In genomic region chr6:35208419-35208818, GRCh38 we compare ENCODE assay signal across 15 cellular contexts. TPM values are rescaled to one million over a fixed set of nuclear protein-coding genes. Genes with fewer than 3 reads are reported as not detected.
DNase-seq lines count a peak whose midpoint lies in the region; ATAC-seq and TF ChIP-seq lines count a peak whose summit lies in the region.
"Had no signal": no experiment of that assay in that cellular context is flagged by ENCODE, and none has a peak within 500 bp of the region (broad histone marks: within the 10 kb centered on the region; RNA-seq: fewer than 3 reads in every experiment).

No MANE protein-coding gene starts in this region.

- H3K9me3 ChIP-seq in OCI-LY7 (ENCODE audit: low read length) (no peaks in the 10 kb centered on the region), PC-3 (ENCODE audit: low read length) (no peaks in the 10 kb centered on the region)

- intact Hi-C loops in OCI-LY7 (cut with micrococcal nuclease; ENCODE audit: unreplicated experiment) (loop anchor here (5.0 kb wide), 1 partner anchor 34 kb away; no protein-coding TSS in a partner anchor), PC-3 (cut with micrococcal nuclease) (loop anchor here (10.0 kb wide), 1 partner anchor 224 kb away; no protein-coding TSS in a partner anchor)
- intact Hi-C loops in activated CD8-positive, alpha-beta T cell treated with anti-CD3 and anti-CD28 coated beads for 36 hours (cut with micrococcal nuclease), result loop anchor here (10.0 kb wide), 1 partner anchor 224 kb away; no protein-coding TSS in a partner anchor

- H3K4me1 Mint-ChIP-seq in activated CD8-positive, alpha-beta T cell treated with anti-CD3 and anti-CD28 coated beads for 36 hours (ENCODE audit: low read depth), result peaks cover 6% of the 10 kb centered on the region

- H3K27ac ChIP-seq in OCI-LY7 (ENCODE audit: low read depth, low read length, poor library complexity, severe bottlenecking), result no peak overlapping the region
- no peak overlapping the region for H3K27ac ChIP-seq in PC-3 (ENCODE audit: low read length)
- H3K27ac ChIP-seq: GM23248 had no signal

- BruUV-seq in OCI-LY7 (replicated peaks; lab: Mats Ljungman, UMichigan) (no TSS peak), PC-3 (replicated peaks; lab: Mats Ljungman, UMichigan) (no TSS peak)

- H2AFZ ChIP-seq in OCI-LY7 (ENCODE audit: low read length), result no peak overlapping the region
- no peak overlapping the region for H2AFZ ChIP-seq in PC-3 (ENCODE audit: low read length)
- H2AFZ ChIP-seq: GM23248 had no signal

- H3K9ac ChIP-seq in PC-3 (ENCODE audit: low read length), result no peak overlapping the region
- H3K9ac ChIP-seq: GM23248 had no signal

- TF ChIP-seq CTCF in OCI-LY7 (conservative IDR thresholded peaks at IDR 0.05; ENCODE audit: low read length) (no peak), PC-3 (conservative IDR thresholded peaks at IDR 0.05; ENCODE audit: low read depth, low read length) (no peak)
- TF ChIP-seq CTCF in activated CD8-positive, alpha-beta T cell treated with anti-CD3 and anti-CD28 coated beads for 36 hours (IDR thresholded peaks at IDR 0.05), result no peak

- H3K4me3 ChIP-seq in OCI-LY7 (ENCODE audit: low read depth, low read length, poor library complexity, severe bottlenecking) (no peak overlapping the region), PC-3 (ENCODE audit: low read length) (no peak overlapping the region)
- H3K4me3 ChIP-seq: GM23248 had no signal

- no peaks in the 10 kb centered on the region for H3K9me3 Mint-ChIP-seq in activated CD8-positive, alpha-beta T cell treated with anti-CD3 and anti-CD28 coated beads for 36 hours
- H3K9me3 Mint-ChIP-seq: CD4-positive, alpha-beta memory T cell had no signal

- H4K20me1 ChIP-seq in OCI-LY7 (ENCODE audit: insufficient read depth, low read length) (no peaks in the 10 kb centered on the region), PC-3 (ENCODE audit: low read length) (no peaks in the 10 kb centered on the region)

- DNase-seq in EH (ENCODE audit: low read depth), result peak; percentile 64
- DNase-seq in OCI-LY7 (ENCODE audit: low spot score), result no peak
- DNase-seq in islet precursor cell, result peak; percentile 78
- DNase-seq in stimulated activated CD4-positive, alpha-beta T cell treated with anti-CD3 and anti-CD28 coated beads, Interleukin-4, amount 100 ng/mL, for 1 hour, result no peak
- DNase-seq in PC-3, result no peak
- no peak for DNase-seq in NCI-H2081 treated with DMSO at 0.1 percent for 48 hours (lab: John Stamatoyannopoulos, UW)
- no peak for DNase-seq in activated CD8-positive, alpha-beta T cell treated with anti-CD3 and anti-CD28 coated beads for 36 hours
- DNase-seq: C1 segment of cervical spinal cord; Calu3; CD4-positive, alpha-beta memory T cell; COR-L47; GM23248; H7 had no signal

- H3K4me3 Mint-ChIP-seq in activated CD8-positive, alpha-beta T cell treated with anti-CD3 and anti-CD28 coated beads for 36 hours, result no peak overlapping the region
- H3K4me3 Mint-ChIP-seq: B cell; CD4-positive, alpha-beta memory T cell had no signal

- no peak overlapping the region for H3K27ac Mint-ChIP-seq in activated CD8-positive, alpha-beta T cell treated with anti-CD3 and anti-CD28 coated beads for 36 hours
- H3K27ac Mint-ChIP-seq: B cell had no signal

- peaks cover 17% of the 10 kb centered on the region for H3K4me1 ChIP-seq in OCI-LY7 (ENCODE audit: insufficient read depth, low read length, poor library complexity, severe bottlenecking)
- H3K4me1 ChIP-seq in PC-3 (ENCODE audit: insufficient read depth, low read length), result peaks cover 6% of the 10 kb centered on the region

- H3K27me3 ChIP-seq in PC-3 (ENCODE audit: low read length), result no peaks in the 10 kb centered on the region

- H3K9me2 ChIP-seq in OCI-LY7 (ENCODE audit: insufficient read depth, low read length) (no peaks in the 10 kb centered on the region), PC-3 (replicated peaks; ENCODE audit: low read length) (no peaks in the 10 kb centered on the region)

- no peaks in the 10 kb centered on the region for H3K36me3 Mint-ChIP-seq in activated CD8-positive, alpha-beta T cell treated with anti-CD3 and anti-CD28 coated beads for 36 hours (ENCODE audit: low read depth)
- H3K36me3 Mint-ChIP-seq: CD4-positive, alpha-beta memory T cell had no signal

- no peaks in the 10 kb centered on the region for H3K79me2 ChIP-seq in OCI-LY7 (ENCODE audit: insufficient read depth, low read depth, low read length)
- H3K79me2 ChIP-seq in PC-3 (ENCODE audit: low read length), result no peaks in the 10 kb centered on the region

- no peaks in the 10 kb centered on the region for H3F3A ChIP-seq in PC-3 (ENCODE audit: low read length, unreplicated experiment)

- CTCF ChIA-PET in OCI-LY7 (lab: Charles Lee; ENCODE audit: unreplicated experiment) (interaction anchor here (2.5 kb wide), 1 partner anchor 33 kb away, joined by 7 read pairs; no protein-coding TSS in a partner anchor), PC-3 (lab: Charles Lee) (no interaction called here)
- CTCF ChIA-PET in activated CD8-positive, alpha-beta T cell treated with anti-CD3 and anti-CD28 coated beads for 36 hours (lab: Charles Lee), result interaction anchor here (1.6 to 9.2 kb wide), 7 partner anchors 17 to 222 kb away, joined by 3 to 104 read pairs (median 57); partner anchors contain the start of gene TCP11

- H3K36me3 ChIP-seq in OCI-LY7 (ENCODE audit: insufficient read depth, low read length) (no peaks in the 10 kb centered on the region), PC-3 (ENCODE audit: low read depth, low read length) (no peaks in the 10 kb centered on the region)

- H3K27me3 Mint-ChIP-seq in activated CD8-positive, alpha-beta T cell treated with anti-CD3 and anti-CD28 coated beads for 36 hours, result peaks cover 63% of the 10 kb centered on the region

- no peak for ATAC-seq in PC-3
- ATAC-seq in activated CD8-positive, alpha-beta T cell treated with anti-CD3 and anti-CD28 coated beads for 36 hours, result no peak
- ATAC-seq: HCT116 had no signal

- POLR2A ChIA-PET in OCI-LY7 (lab: Charles Lee), result interaction anchor here (0.7 to 2.5 kb wide), 4 partner anchors 10 to 1021 kb away, joined by 3 to 9 read pairs (median 4); no protein-coding TSS in a partner anchor
- POLR2A ChIA-PET in PC-3 (lab: Charles Lee; ENCODE audit: unreplicated experiment), result no interaction called here
- POLR2A ChIA-PET in activated CD8-positive, alpha-beta T cell treated with anti-CD3 and anti-CD28 coated beads for 36 hours (lab: Charles Lee), result interaction anchor here (2.1 kb wide), 1 partner anchor 60 kb away, joined by 5 read pairs; no protein-coding TSS in a partner anchor

- peak overlapping the region; percentile 12; the same call in 1 of the 2 replicates for H3K4me2 ChIP-seq in OCI-LY7 (ENCODE audit: low read length)
- no peak overlapping the region for H3K4me2 ChIP-seq in PC-3 (ENCODE audit: low read length)

RNA-seq across cellular contexts. Expression of gene SCUBE3, which starts 5.3 kb away (rescaled TPM):
- total RNA-seq in OCI-LY7 (2014; rRNA removed; shearing (Covaris generic)), result not detected in 2 replicates
- total RNA-seq in OCI-LY7 (2022) (not detected in 2 replicates), PC-3 (2014; rRNA removed) (1.5 and 2.4 TPM in 2 replicates)
- not detected for total RNA-seq in activated CD8-positive, alpha-beta T cell treated with anti-CD3 and anti-CD28 coated beads for 36 hours
- total RNA-seq: B cell; CD4-positive, alpha-beta memory T cell had no signal

RNA-seq across cellular contexts. Expression of gene ZNF76, which starts 51.1 kb away (rescaled TPM):
- 29.6 and 31.0 TPM in 2 replicates for total RNA-seq in OCI-LY7 (2014; rRNA removed; shearing (Covaris generic))
- total RNA-seq in OCI-LY7 (2022) (59.5 and 65.4 TPM in 2 replicates), PC-3 (2014; rRNA removed) (17.9 and 20.8 TPM in 2 replicates)
- 10 to 100 TPM; 34.4 to 35.2 TPM for total RNA-seq in activated CD8-positive, alpha-beta T cell treated with anti-CD3 and anti-CD28 coated beads for 36 hours

Comparison
In these comparisons a context has a peak if more than half of its experiments do, and no peak if none do; other contexts are left out.
1. DNase-seq: peak in EH (single experiment) and islet precursor cell (single experiment); none in OCI-LY7 (single experiment), stimulated activated CD4-positive, alpha-beta T cell treated with anti-CD3 and anti-CD28 coated beads, Interleukin-4, amount 100 ng/mL, for 1 hour (single experiment), PC-3 (single experiment), NCI-H2081 treated with DMSO at 0.1 percent for 48 hours (single experiment) and activated CD8-positive, alpha-beta T cell treated with anti-CD3 and anti-CD28 coated beads for 36 hours (single experiment).